28 cellular contexts compared by ENCODE assay signal in genomic region chr1:231792634-231793033, GRCh38.
"Had no signal": no experiment of that assay in that cellular context is flagged by ENCODE, and none has a peak within 500 bp of the region (broad histone marks: within the 10 kb centered on the region; RNA-seq: fewer than 3 reads in every experiment).

No MANE protein-coding gene starts in this region.

- ATAC-seq: activated naive CD4-positive, alpha-beta T cell treated with anti-CD3 and anti-CD28 coated beads, Interleukin-2, amount 50 U/mL, for 72 hours; activated naive CD8-positive, alpha-beta T cell treated with anti-CD3 and anti-CD28 coated beads, Interleukin-2, amount 50 U/mL, for 24 hours; activated T-cell treated with anti-CD3 and anti-CD28 coated beads, Interleukin-2, amount 50 U/mL, for 4 hours; T-cell had no signal

- DNase-seq: activated CD4-positive, alpha-beta memory T cell treated with anti-CD3 and anti-CD28 coated beads for 36 hours; activated CD4-positive, alpha-beta T cell treated with anti-CD3 and anti-CD28 coated beads, Interleukin-2, amount 10 ng/mL, durations not matched to agents 7 days and 5 days; activated CD4-positive, CD25-positive, alpha-beta regulatory T cell; activated CD8-positive, alpha-beta memory T cell treated with anti-CD3 and anti-CD28 coated beads for 24 hours; activated effector memory CD4-positive, alpha-beta T cell treated with anti-CD3 and anti-CD28 coated beads, Interleukin-2, amount 50 U/mL, for 16 hours; activated naive CD4-positive, alpha-beta T cell treated with Interleukin-2 at 50 U/mL for 16 hours; activated naive CD8-positive, alpha-beta T cell treated with anti-CD3 and anti-CD28 coated beads, Interleukin-2, amount 50 U/mL, for 24 hours; activated T-cell treated with anti-CD3 and anti-CD28 coated beads, Interleukin-2, amount 50 U/mL, for 4 hours; amniotic stem cell; cerebellar nuclear complex; Kasumi-1; KBM-7; NCI-H1105 treated with DMSO at 0.1 percent for 48 hours; NCI-H1436 treated with DMSO at 0.1 percent for 48 hours; NCI-H187; NCI-H2081; NCI-H226; NCI-H510A; NCI-H526 treated with DMSO at 0.1 percent for 48 hours; NCI-H82; SHP77 treated with DMSO at 0.1 percent for 48 hours; T-cell; T-helper 2 cell; T1000 had no signal

- H3K4me3 ChIP-seq: ascending aorta had no signal

- FAIRE-seq: RCC 7860, TTC549 had no signal

- H3K27ac ChIP-seq: ascending aorta had no signal

- H3K9me3 ChIP-seq: ascending aorta had no signal

- H3K4me1 ChIP-seq: ascending aorta had no signal

- H3K36me3 ChIP-seq: ascending aorta had no signal

- H3K27me3 ChIP-seq: ascending aorta had no signal
